In the genomic region with DNA sequence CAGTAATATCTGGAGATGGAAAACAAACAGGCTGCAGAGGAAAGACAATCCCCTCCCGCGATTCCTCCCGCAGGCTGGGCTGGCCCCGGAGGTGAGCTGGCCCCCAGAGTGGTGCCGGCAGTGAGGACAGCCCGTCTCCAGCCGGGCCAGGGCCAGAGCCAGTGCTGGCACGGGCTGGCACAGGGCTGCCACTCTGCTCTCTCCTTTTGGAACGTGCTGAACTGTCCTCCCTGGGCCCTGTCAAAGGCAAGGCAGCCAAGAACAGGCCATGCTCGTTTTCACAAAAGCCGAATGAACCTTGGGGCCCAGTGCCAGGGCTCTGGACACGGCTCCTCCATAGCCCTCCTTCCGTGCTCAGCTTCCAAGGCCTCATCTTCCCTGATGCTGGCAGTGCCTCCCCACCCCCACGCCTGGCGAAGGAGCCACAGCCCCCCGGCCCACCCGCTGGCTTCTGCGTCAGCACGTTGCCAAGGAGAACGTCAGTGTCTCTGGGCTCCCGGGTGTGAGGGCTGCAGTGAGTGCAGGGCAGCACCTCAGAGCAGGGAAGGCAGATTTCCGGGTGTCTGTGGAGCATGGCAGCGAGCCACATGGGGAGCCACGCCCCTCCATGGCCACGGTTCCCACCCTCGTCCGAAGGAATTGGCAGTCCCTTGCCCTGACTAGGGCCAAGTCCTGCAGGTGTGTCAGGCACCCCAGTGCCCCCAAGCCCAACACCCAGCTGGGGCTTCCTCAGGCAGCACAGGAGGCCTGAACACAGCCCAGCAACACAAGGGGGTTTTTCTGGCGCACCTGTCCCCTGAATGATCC, we compare ENCODE assay signal across 1 cellular context.
TF ChIP-seq lines count a peak whose summit lies in the region.

No MANE protein-coding gene starts in this region.

TF ChIP-seq in WTC11, 78 proteins besides CTCF, POLR2A, EP300 and RAD21 (continued from another document):
- TF ChIP-seq, protein P1, sequence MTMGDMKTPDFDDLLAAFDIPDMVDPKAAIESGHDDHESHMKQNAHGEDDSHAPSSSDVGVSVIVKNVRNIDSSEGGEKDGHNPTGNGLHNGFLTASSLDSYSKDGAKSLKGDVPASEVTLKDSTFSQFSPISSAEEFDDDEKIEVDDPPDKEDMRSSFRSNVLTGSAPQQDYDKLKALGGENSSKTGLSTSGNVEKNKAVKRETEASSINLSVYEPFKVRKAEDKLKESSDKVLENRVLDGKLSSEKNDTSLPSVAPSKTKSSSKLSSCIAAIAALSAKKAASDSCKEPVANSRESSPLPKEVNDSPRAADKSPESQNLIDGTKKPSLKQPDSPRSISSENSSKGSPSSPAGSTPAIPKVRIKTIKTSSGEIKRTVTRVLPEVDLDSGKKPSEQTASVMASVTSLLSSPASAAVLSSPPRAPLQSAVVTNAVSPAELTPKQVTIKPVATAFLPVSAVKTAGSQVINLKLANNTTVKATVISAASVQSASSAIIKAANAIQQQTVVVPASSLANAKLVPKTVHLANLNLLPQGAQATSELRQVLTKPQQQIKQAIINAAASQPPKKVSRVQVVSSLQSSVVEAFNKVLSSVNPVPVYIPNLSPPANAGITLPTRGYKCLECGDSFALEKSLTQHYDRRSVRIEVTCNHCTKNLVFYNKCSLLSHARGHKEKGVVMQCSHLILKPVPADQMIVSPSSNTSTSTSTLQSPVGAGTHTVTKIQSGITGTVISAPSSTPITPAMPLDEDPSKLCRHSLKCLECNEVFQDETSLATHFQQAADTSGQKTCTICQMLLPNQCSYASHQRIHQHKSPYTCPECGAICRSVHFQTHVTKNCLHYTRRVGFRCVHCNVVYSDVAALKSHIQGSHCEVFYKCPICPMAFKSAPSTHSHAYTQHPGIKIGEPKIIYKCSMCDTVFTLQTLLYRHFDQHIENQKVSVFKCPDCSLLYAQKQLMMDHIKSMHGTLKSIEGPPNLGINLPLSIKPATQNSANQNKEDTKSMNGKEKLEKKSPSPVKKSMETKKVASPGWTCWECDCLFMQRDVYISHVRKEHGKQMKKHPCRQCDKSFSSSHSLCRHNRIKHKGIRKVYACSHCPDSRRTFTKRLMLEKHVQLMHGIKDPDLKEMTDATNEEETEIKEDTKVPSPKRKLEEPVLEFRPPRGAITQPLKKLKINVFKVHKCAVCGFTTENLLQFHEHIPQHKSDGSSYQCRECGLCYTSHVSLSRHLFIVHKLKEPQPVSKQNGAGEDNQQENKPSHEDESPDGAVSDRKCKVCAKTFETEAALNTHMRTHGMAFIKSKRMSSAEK (CRISPR knock-in tag; IDR thresholded peaks at IDR 0.05; ENCODE audit: borderline replicate concordance), result no peak
- TF ChIP-seq GABPB1 (CRISPR knock-in tag; IDR thresholded peaks at IDR 0.05), result no peak
- no peak for TF ChIP-seq NFYB (CRISPR knock-in tag; conservative IDR thresholded peaks at IDR 0.05; ENCODE audit: low read depth)
- no peak for TF ChIP-seq ETV6 (CRISPR knock-in tag; IDR thresholded peaks at IDR 0.05)
- TF ChIP-seq, protein P2, sequence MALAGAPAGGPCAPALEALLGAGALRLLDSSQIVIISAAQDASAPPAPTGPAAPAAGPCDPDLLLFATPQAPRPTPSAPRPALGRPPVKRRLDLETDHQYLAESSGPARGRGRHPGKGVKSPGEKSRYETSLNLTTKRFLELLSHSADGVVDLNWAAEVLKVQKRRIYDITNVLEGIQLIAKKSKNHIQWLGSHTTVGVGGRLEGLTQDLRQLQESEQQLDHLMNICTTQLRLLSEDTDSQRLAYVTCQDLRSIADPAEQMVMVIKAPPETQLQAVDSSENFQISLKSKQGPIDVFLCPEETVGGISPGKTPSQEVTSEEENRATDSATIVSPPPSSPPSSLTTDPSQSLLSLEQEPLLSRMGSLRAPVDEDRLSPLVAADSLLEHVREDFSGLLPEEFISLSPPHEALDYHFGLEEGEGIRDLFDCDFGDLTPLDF (CRISPR knock-in tag; IDR thresholded peaks at IDR 0.05), result no peak
- TF ChIP-seq, protein P3, sequence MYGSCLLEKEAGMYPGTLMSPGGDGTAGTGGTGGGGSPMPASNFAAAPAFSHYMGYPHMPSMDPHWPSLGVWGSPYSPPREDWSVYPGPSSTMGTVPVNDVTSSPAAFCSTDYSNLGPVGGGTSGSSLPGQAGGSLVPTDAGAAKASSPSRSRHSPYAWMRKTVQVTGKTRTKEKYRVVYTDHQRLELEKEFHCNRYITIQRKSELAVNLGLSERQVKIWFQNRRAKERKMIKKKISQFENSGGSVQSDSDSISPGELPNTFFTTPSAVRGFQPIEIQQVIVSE (CRISPR knock-in tag; IDR thresholded peaks at IDR 0.05; ENCODE audit: borderline replicate concordance), result no peak
- TF ChIP-seq, protein P4, sequence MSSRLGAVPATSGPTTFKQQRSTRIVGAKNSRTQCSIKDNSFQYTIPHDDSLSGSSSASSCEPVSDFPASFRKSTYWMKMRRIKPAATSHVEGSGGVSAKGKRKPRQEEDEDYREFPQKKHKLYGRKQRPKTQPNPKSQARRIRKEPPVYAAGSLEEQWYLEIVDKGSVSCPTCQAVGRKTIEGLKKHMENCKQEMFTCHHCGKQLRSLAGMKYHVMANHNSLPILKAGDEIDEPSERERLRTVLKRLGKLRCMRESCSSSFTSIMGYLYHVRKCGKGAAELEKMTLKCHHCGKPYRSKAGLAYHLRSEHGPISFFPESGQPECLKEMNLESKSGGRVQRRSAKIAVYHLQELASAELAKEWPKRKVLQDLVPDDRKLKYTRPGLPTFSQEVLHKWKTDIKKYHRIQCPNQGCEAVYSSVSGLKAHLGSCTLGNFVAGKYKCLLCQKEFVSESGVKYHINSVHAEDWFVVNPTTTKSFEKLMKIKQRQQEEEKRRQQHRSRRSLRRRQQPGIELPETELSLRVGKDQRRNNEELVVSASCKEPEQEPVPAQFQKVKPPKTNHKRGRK (CRISPR knock-in tag; IDR thresholded peaks at IDR 0.05; ENCODE audit: borderline replicate concordance), result no peak
- no peak for TF ChIP-seq ATF1 (CRISPR knock-in tag; IDR thresholded peaks at IDR 0.05)
- TF ChIP-seq CREM (CRISPR knock-in tag; IDR thresholded peaks at IDR 0.05), result no peak
- TF ChIP-seq, protein P5, sequence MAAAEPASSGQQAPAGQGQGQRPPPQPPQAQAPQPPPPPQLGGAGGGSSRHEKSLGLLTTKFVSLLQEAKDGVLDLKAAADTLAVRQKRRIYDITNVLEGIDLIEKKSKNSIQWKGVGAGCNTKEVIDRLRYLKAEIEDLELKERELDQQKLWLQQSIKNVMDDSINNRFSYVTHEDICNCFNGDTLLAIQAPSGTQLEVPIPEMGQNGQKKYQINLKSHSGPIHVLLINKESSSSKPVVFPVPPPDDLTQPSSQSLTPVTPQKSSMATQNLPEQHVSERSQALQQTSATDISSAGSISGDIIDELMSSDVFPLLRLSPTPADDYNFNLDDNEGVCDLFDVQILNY (CRISPR knock-in tag; IDR thresholded peaks at IDR 0.05), result no peak
